ENCODE assay signal across 14 cellular contexts in the genomic region with DNA sequence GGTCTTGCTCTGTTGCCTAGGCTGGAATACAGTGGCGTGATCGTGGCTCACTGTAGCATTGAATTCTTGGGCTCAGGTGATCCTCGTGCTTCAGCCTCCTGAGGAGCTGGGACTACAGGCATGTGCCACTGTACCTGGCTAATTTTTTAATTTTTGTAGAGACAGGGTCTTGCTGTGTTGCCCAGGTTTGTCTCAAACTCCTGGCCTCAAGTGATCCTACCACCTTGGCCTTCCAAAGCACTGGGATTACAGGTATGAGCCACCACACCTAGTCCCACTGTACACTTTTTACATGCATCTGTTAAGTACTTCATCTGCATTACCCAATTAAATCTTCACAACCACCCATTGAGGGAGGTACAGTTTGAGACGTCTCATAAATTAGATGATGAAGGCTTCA. TPM values are rescaled to one million over a fixed set of nuclear protein-coding genes. Genes with fewer than 3 reads are reported as not detected.
DNase-seq lines count a peak whose midpoint lies in the region; ATAC-seq and TF ChIP-seq lines count a peak whose summit lies in the region.
"Had no signal": no experiment of that assay in that cellular context is flagged by ENCODE, and none has a peak within 500 bp of the region (broad histone marks: within the 10 kb centered on the region; RNA-seq: fewer than 3 reads in every experiment).

No MANE protein-coding gene starts in this region.

- ATAC-seq in GM23338 = no peak
- no peak for ATAC-seq in T-helper 17 cell
- ATAC-seq in stimulated activated memory B cell treated with anti-CD40 and anti-IgM and Interleukin-4, amounts not matched to agents 10 μg/mL and 1 μg/mL and 100 μg/mL, for 72 hours = no peak

- no peaks in the 10 kb centered on the region for H3K9me2 ChIP-seq in GM23338 (ENCODE audit: insufficient read depth)

- H3F3A ChIP-seq in GM23338 (replicated peaks; ENCODE audit: low read depth) = no peaks in the 10 kb centered on the region

- H3K27ac ChIP-seq in GM23338 (ENCODE audit: low read depth) = no peak overlapping the region
- H3K27ac ChIP-seq in ascending aorta = peak overlapping the region; percentile 10 to 23

- peaks cover 84% of the 10 kb centered on the region for H3K4me1 Mint-ChIP-seq in GM23338
- peaks cover 66% of the 10 kb centered on the region for H3K4me1 Mint-ChIP-seq in T-helper 17 cell
- peaks cover 84% of the 10 kb centered on the region for H3K4me1 Mint-ChIP-seq in stimulated activated memory B cell treated with anti-CD40 and anti-IgM and Interleukin-4, amounts not matched to agents 10 μg/mL and 1 μg/mL and 100 μg/mL, for 72 hours
- peaks cover 60% of the 10 kb centered on the region for H3K4me1 Mint-ChIP-seq in CD14-positive monocyte

- H3K36me3 Mint-ChIP-seq in GM23338 (ENCODE audit: low read depth) (peaks cover 18% of the 10 kb centered on the region), T-helper 17 cell (ENCODE audit: low read depth) (peaks cover 6% of the 10 kb centered on the region), CD14-positive monocyte (peaks cover 9 to 29% of the 10 kb centered on the region in 2 donors)
- H3K36me3 Mint-ChIP-seq in stimulated activated memory B cell treated with anti-CD40 and anti-IgM and Interleukin-4, amounts not matched to agents 10 μg/mL and 1 μg/mL and 100 μg/mL, for 72 hours = peaks cover 52% of the 10 kb centered on the region

- H3K4me1 ChIP-seq in GM23338 (ENCODE audit: insufficient read depth) (peaks cover 91% of the 10 kb centered on the region), ascending aorta (peaks cover 11 to 68% of the 10 kb centered on the region in 2 donors)

- intact Hi-C loops in ascending aorta (cut with DNase I) = loop anchor here (5.0 kb wide), 1 partner anchor 35 kb away; no protein-coding TSS in a partner anchor
- intact Hi-C loops in CD14-positive monocyte (cut with micrococcal nuclease) = no loop called here

- TF ChIP-seq CTCF in GM23338 (conservative IDR thresholded peaks at IDR 0.05; ENCODE audit: low read depth in 2 of 2) (no peak), ascending aorta (IDR thresholded peaks at IDR 0.05) (no peak), CD14-positive monocyte (IDR thresholded peaks at IDR 0.05) (no peak)

- no peak overlapping the region for H2AFZ ChIP-seq in GM23338

- H3K9me3 Mint-ChIP-seq in GM23338 (no peaks in the 10 kb centered on the region; the same call in 2 of the 3 replicates), CD14-positive monocyte (no peaks in the 10 kb centered on the region)
- H3K9me3 Mint-ChIP-seq in stimulated activated memory B cell treated with anti-CD40 and anti-IgM and Interleukin-4, amounts not matched to agents 10 μg/mL and 1 μg/mL and 100 μg/mL, for 72 hours = no peaks in the 10 kb centered on the region
- H3K9me3 Mint-ChIP-seq: CD4-positive, alpha-beta T cell had no signal

- H3K9me3 ChIP-seq in T-helper 17 cell (ENCODE audit: control insufficient read depth, low read length, poor library complexity, severe bottlenecking) (no peaks in the 10 kb centered on the region), ascending aorta (no peaks in the 10 kb centered on the region)
- H3K9me3 ChIP-seq: BE2C, Caco-2, HAP-1 had no signal

- H3K79me2 ChIP-seq in GM23338 (replicated peaks; ENCODE audit: insufficient read depth) = peaks cover 100% of the 10 kb centered on the region

- DNase-seq in GM23338 (ENCODE audit: low spot score) (no peak), T-helper 17 cell (no peak), ascending aorta (ENCODE audit: low spot score in 2 of 2) (no peak), activated gamma-delta T cell treated with Interleukin-2 at 50 U/mL for 16 hours (no peak), CD14-positive monocyte (ENCODE audit: low spot score) (no peak), NCI-H510A treated with DMSO at 0.1 percent for 48 hours (lab: John Stamatoyannopoulos, UW) (no peak)
- DNase-seq in activated T-cell treated with anti-CD3 and anti-CD28 coated beads, Interleukin-2, amount 50 U/mL, for 1 hour = no peak
- DNase-seq: ACHN; BE2C; C1 segment of cervical spinal cord; Caco-2; CD4-positive, alpha-beta T cell had no signal

- H3K4me3 Mint-ChIP-seq in GM23338 = no peak overlapping the region; the same call in 2 of the 3 replicates
- no peak overlapping the region for H3K4me3 Mint-ChIP-seq in T-helper 17 cell
- no peak overlapping the region for H3K4me3 Mint-ChIP-seq in stimulated activated memory B cell treated with anti-CD40 and anti-IgM and Interleukin-4, amounts not matched to agents 10 μg/mL and 1 μg/mL and 100 μg/mL, for 72 hours
- no peak overlapping the region for H3K4me3 Mint-ChIP-seq in CD14-positive monocyte

- H3K4me2 ChIP-seq in GM23338 = peak overlapping the region; percentile 47; the same call in 1 of the 2 replicates

- H3K27me3 ChIP-seq in GM23338 (ENCODE audit: insufficient read depth) = no peaks in the 10 kb centered on the region
- no peaks in the 10 kb centered on the region for H3K27me3 ChIP-seq in ascending aorta
- H3K27me3 ChIP-seq: BE2C had no signal

- H3K27me3 Mint-ChIP-seq in GM23338 (ENCODE audit: insufficient read depth, low read depth, poor library complexity) (peaks cover 1% of the 10 kb centered on the region), T-helper 17 cell (no peaks in the 10 kb centered on the region), CD14-positive monocyte (ENCODE audit: low read depth in 3 of 3) (peaks cover 0 to 2% (median 0%) of the 10 kb centered on the region in 3 donors)
- no peaks in the 10 kb centered on the region for H3K27me3 Mint-ChIP-seq in stimulated activated memory B cell treated with anti-CD40 and anti-IgM and Interleukin-4, amounts not matched to agents 10 μg/mL and 1 μg/mL and 100 μg/mL, for 72 hours
- H3K27me3 Mint-ChIP-seq: CD4-positive, alpha-beta T cell had no signal

- peaks cover 100% of the 10 kb centered on the region for H4K20me1 ChIP-seq in GM23338 (replicated peaks; ENCODE audit: insufficient read depth)

- H3K4me3 ChIP-seq in GM23338 (peak overlapping the region; percentile 18; the same call in 1 of the 2 replicates), ascending aorta (no peak overlapping the region)
- H3K4me3 ChIP-seq: HAP-1 had no signal

- no peaks in the 10 kb centered on the region for H3K36me3 ChIP-seq in GM23338 (ENCODE audit: insufficient read depth)
- H3K36me3 ChIP-seq in ascending aorta = no peaks in the 10 kb centered on the region

- H3K27ac Mint-ChIP-seq in GM23338 = no peak overlapping the region
- H3K27ac Mint-ChIP-seq in T-helper 17 cell = peak overlapping the region; percentile 30
- H3K27ac Mint-ChIP-seq in stimulated activated memory B cell treated with anti-CD40 and anti-IgM and Interleukin-4, amounts not matched to agents 10 μg/mL and 1 μg/mL and 100 μg/mL, for 72 hours = peak overlapping the region; percentile 17
- peak overlapping the region in 1 of 7 donors; percentile 25 for H3K27ac Mint-ChIP-seq in CD14-positive monocyte
- H3K27ac Mint-ChIP-seq: CD4-positive, alpha-beta T cell had no signal

TF ChIP-seq in GM23338, 12 proteins besides CTCF, POLR2A, EP300 and RAD21:
- TF ChIP-seq ZNF331 (CRISPR knock-in tag; IDR thresholded peaks at IDR 0.05; ENCODE audit: low read depth) (no peak), JUNB (IDR thresholded peaks at IDR 0.05; ENCODE audit: unreplicated experiment) (no peak), CREB1 (CRISPR knock-in tag; IDR thresholded peaks at IDR 0.05; ENCODE audit: low read depth) (no peak), ZNF114 (CRISPR knock-in tag; IDR thresholded peaks at IDR 0.05) (no peak), EZH2phosphoT487 (IDR thresholded peaks at IDR 0.05; ENCODE audit: unreplicated experiment) (no peak), STAT1 (IDR thresholded peaks at IDR 0.05; ENCODE audit: unreplicated experiment) (no peak), POLR2AphosphoS5 (IDR thresholded peaks at IDR 0.05; ENCODE audit: low read depth) (no peak), EZH2 (IDR thresholded peaks at IDR 0.05; ENCODE audit: low read depth, unreplicated experiment) (no peak)
- TF ChIP-seq, protein P1, sequence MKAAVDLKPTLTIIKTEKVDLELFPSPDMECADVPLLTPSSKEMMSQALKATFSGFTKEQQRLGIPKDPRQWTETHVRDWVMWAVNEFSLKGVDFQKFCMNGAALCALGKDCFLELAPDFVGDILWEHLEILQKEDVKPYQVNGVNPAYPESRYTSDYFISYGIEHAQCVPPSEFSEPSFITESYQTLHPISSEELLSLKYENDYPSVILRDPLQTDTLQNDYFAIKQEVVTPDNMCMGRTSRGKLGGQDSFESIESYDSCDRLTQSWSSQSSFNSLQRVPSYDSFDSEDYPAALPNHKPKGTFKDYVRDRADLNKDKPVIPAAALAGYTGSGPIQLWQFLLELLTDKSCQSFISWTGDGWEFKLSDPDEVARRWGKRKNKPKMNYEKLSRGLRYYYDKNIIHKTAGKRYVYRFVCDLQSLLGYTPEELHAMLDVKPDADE (IDR thresholded peaks at IDR 0.05) = no peak
- TF ChIP-seq, protein P2, sequence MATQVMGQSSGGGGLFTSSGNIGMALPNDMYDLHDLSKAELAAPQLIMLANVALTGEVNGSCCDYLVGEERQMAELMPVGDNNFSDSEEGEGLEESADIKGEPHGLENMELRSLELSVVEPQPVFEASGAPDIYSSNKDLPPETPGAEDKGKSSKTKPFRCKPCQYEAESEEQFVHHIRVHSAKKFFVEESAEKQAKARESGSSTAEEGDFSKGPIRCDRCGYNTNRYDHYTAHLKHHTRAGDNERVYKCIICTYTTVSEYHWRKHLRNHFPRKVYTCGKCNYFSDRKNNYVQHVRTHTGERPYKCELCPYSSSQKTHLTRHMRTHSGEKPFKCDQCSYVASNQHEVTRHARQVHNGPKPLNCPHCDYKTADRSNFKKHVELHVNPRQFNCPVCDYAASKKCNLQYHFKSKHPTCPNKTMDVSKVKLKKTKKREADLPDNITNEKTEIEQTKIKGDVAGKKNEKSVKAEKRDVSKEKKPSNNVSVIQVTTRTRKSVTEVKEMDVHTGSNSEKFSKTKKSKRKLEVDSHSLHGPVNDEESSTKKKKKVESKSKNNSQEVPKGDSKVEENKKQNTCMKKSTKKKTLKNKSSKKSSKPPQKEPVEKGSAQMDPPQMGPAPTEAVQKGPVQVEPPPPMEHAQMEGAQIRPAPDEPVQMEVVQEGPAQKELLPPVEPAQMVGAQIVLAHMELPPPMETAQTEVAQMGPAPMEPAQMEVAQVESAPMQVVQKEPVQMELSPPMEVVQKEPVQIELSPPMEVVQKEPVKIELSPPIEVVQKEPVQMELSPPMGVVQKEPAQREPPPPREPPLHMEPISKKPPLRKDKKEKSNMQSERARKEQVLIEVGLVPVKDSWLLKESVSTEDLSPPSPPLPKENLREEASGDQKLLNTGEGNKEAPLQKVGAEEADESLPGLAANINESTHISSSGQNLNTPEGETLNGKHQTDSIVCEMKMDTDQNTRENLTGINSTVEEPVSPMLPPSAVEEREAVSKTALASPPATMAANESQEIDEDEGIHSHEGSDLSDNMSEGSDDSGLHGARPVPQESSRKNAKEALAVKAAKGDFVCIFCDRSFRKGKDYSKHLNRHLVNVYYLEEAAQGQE (IDR thresholded peaks at IDR 0.05; ENCODE audit: unreplicated experiment) = no peak

RNA-seq across cellular contexts. Expression of a gene that starts 12.4 kb away (rescaled TPM):
- 62.1 and 93.1 TPM in 2 replicates for total RNA-seq in GM23338 (2014; rRNA removed; shearing (Covaris generic))
- polyA plus RNA-seq in GM23338 (2016; fragmentation: Nextera tagmentation; extraction: Ambion mirVana) (124 and 126 TPM in 2 replicates), CD14-positive monocyte (1 to 10 TPM; 3.3 to 4.0 TPM)
- total RNA-seq in T-helper 17 cell (10 to 100 TPM; 71.5 to 72.1 TPM), ascending aorta (36.7 TPM)
